ENCODE assay signal across 17 cellular contexts in the genomic region with DNA sequence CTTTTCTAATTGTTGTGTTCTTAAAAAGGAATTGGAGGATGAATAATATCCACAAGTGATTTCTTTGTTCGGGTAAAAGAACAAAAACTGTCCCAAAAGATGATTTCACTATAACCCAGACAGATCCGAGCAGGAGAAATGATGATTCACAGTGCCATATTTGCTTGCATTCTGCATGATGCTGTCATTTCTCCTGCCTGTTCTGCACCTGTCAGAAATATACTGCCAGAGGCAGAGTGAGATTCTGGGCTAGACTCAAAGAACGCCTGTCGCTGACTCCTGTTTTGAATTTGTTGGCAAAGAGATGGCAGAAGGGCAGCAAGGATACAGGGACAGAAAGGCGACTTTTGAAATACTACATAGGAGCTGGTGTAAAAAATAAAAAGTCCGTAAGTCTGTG. TPM values are rescaled to one million over a fixed set of nuclear protein-coding genes. Genes with fewer than 3 reads are reported as not detected.
"Had no signal": no experiment of that assay in that cellular context is flagged by ENCODE, and none has a peak within 500 bp of the region (broad histone marks: within the 10 kb centered on the region; RNA-seq: fewer than 3 reads in every experiment).

No MANE protein-coding gene starts in this region.

- H3K4me1 Mint-ChIP-seq: activated naive CD8-positive, alpha-beta T cell treated with anti-CD3 and anti-CD28 coated beads for 36 hours; stimulated activated memory B cell treated with anti-CD40 and anti-IgM and Interleukin-4, amounts not matched to agents 10 μg/mL and 1 μg/mL and 100 μg/mL, for 72 hours had no signal

- H3K4me3 Mint-ChIP-seq: activated naive CD8-positive, alpha-beta T cell treated with anti-CD3 and anti-CD28 coated beads for 36 hours; activated T-cell treated with anti-CD3 and anti-CD28 coated beads, Interleukin-2, amount 50 U/mL, for 72 hours; stimulated activated memory B cell treated with anti-CD40 and anti-IgM and Interleukin-4, amounts not matched to agents 10 μg/mL and 1 μg/mL and 100 μg/mL, for 72 hours had no signal

- H3K27ac Mint-ChIP-seq: activated naive CD8-positive, alpha-beta T cell treated with anti-CD3 and anti-CD28 coated beads for 36 hours; activated T-cell treated with anti-CD3 and anti-CD28 coated beads, Interleukin-2, amount 50 U/mL, for 72 hours; progenitor cell of endocrine pancreas; stimulated activated memory B cell treated with anti-CD40 and anti-IgM and Interleukin-4, amounts not matched to agents 10 μg/mL and 1 μg/mL and 100 μg/mL, for 72 hours had no signal

- ATAC-seq: activated T-cell treated with anti-CD3 and anti-CD28 coated beads, Interleukin-2, amount 50 U/mL, for 72 hours; left ventricle myocardium superior; right cardiac atrium; stimulated activated memory B cell treated with anti-CD40 and anti-IgM and Interleukin-4, amounts not matched to agents 10 μg/mL and 1 μg/mL and 100 μg/mL, for 72 hours had no signal

- H3K9me3 Mint-ChIP-seq: activated naive CD8-positive, alpha-beta T cell treated with anti-CD3 and anti-CD28 coated beads for 36 hours; stimulated activated memory B cell treated with anti-CD40 and anti-IgM and Interleukin-4, amounts not matched to agents 10 μg/mL and 1 μg/mL and 100 μg/mL, for 72 hours had no signal

- DNase-seq: activated CD4-positive, alpha-beta T cell treated with anti-CD3 and anti-CD28 coated beads, Interleukin-2, amount 50 U/mL, for 4 hours; activated gamma-delta T cell treated with Interleukin-2 at 50 U/mL for 16 hours; activated naive CD8-positive, alpha-beta T cell treated with anti-CD3 and anti-CD28 coated beads for 36 hours; activated T-cell treated with anti-CD3 and anti-CD28 coated beads, Interleukin-2, amount 50 U/mL, for 72 hours; aorta; effector CD8-positive, alpha-beta T cell; left ventricle myocardium superior; right cardiac atrium; T-helper 2 cell; tibial artery had no signal

- H3K27me3 ChIP-seq: hepatocyte, tibial artery had no signal

- H3K27me3 Mint-ChIP-seq: stimulated activated memory B cell treated with anti-CD40 and anti-IgM and Interleukin-4, amounts not matched to agents 10 μg/mL and 1 μg/mL and 100 μg/mL, for 72 hours had no signal

- H3K4me3 ChIP-seq: coronary artery, hepatocyte, tibial artery had no signal

- H3K36me3 Mint-ChIP-seq: activated naive CD8-positive, alpha-beta T cell treated with anti-CD3 and anti-CD28 coated beads for 36 hours; stimulated activated memory B cell treated with anti-CD40 and anti-IgM and Interleukin-4, amounts not matched to agents 10 μg/mL and 1 μg/mL and 100 μg/mL, for 72 hours had no signal

- H3K36me3 ChIP-seq: tibial artery had no signal

- FAIRE-seq: kidney had no signal

RNA-seq across cellular contexts. Expression of gene SLC24A5, which starts 34.6 kb away (rescaled TPM):
- total RNA-seq: activated naive CD8-positive, alpha-beta T cell treated with anti-CD3 and anti-CD28 coated beads for 36 hours; activated T-cell treated with anti-CD3 and anti-CD28 coated beads, Interleukin-2, amount 50 U/mL, for 72 hours; aorta; cardiac septum; hepatocyte; kidney; left ventricle myocardium superior; mesenteric fat pad; progenitor cell of endocrine pancreas; right cardiac atrium had no signal
